Comparison of ENCODE assay signal across 28 cellular contexts in genomic region chr20:1396264-1396663, GRCh38. TPM values are rescaled to one million over a fixed set of nuclear protein-coding genes. Genes with fewer than 3 reads are reported as not detected.
DNase-seq lines count a peak whose midpoint lies in the region; ATAC-seq, FAIRE-seq and TF ChIP-seq lines count a peak whose summit lies in the region.
"Had no signal": no experiment of that assay in that cellular context is flagged by ENCODE, and none has a peak within 500 bp of the region (broad histone marks: within the 10 kb centered on the region; RNA-seq: fewer than 3 reads in every experiment).

No MANE protein-coding gene starts in this region.

- WGBS in mammary epithelial cell (ENCODE audit: low coverage, missing lambda C conversion rate): 95% methylated on average over 1 of the region's 1 CpG
- 41 to 47% methylated on average over 1 of the region's 1 CpG for WGBS in pancreas, 2 donors

- H3K4me1 ChIP-seq in mammary epithelial cell (ENCODE audit: insufficient read depth, low read length) (peaks cover 37% of the 10 kb centered on the region), breast epithelium (peaks cover 0 to 3% of the 10 kb centered on the region in 2 donors), Loucy (ENCODE audit: insufficient read depth, low read length, poor library complexity, severe bottlenecking) (peaks cover 29% of the 10 kb centered on the region), keratinocyte (ENCODE audit: control insufficient read depth, extremely low read depth, insufficient read depth, low read length) (peaks cover 44% of the 10 kb centered on the region), pancreas (peaks cover 0 to 7% (median 0%) of the 10 kb centered on the region in 3 donors)

- no peaks in the 10 kb centered on the region for H3K9me2 ChIP-seq in Loucy (replicated peaks; ENCODE audit: low read depth, low read length)

- H3K27me3 ChIP-seq in mammary epithelial cell (ENCODE audit: insufficient read depth, low read length): no peaks in the 10 kb centered on the region
- H3K27me3 ChIP-seq in breast epithelium: no peaks in the 10 kb centered on the region
- H3K27me3 ChIP-seq in Loucy (ENCODE audit: insufficient read depth, low read length, poor library complexity, severe bottlenecking): no peaks in the 10 kb centered on the region
- no peaks in the 10 kb centered on the region for H3K27me3 ChIP-seq in keratinocyte (ENCODE audit: control insufficient read depth, extremely low read depth, insufficient read depth, low read length)
- peaks cover 0 to 3% (median 0%) of the 10 kb centered on the region in 4 donors for H3K27me3 ChIP-seq in pancreas
- H3K27me3 ChIP-seq: MG63, ovary, upper lobe of right lung had no signal

- H3F3A ChIP-seq in Loucy (ENCODE audit: low read depth): no peaks in the 10 kb centered on the region

- H4K20me1 ChIP-seq in mammary epithelial cell (ENCODE audit: insufficient read depth, low read length) (no peaks in the 10 kb centered on the region), Loucy (ENCODE audit: insufficient read depth, low read length, poor library complexity, severe bottlenecking) (peaks cover 10% of the 10 kb centered on the region), keratinocyte (ENCODE audit: control insufficient read depth, extremely low read depth, insufficient read depth, low read length) (peaks cover 3% of the 10 kb centered on the region)

- in situ Hi-C loops in mammary epithelial cell (cut with MboI; ENCODE audit: low sequenced_read_pairs in 2 of 2): no loop called here

- no peak for FAIRE-seq in keratinocyte (lab: Jason Lieb, UNC)
- FAIRE-seq in pancreas (lab: Jason Lieb, UNC): no peak
- FAIRE-seq: A549, frontal cortex, TTC549 had no signal

- peaks cover under 1% of the 10 kb centered on the region for H3K9me1 ChIP-seq in keratinocyte (ENCODE audit: control insufficient read depth, extremely low read depth, insufficient read depth, low read length)

- H3K27ac ChIP-seq in mammary epithelial cell (ENCODE audit: insufficient read depth, low read depth, low read length): no peak overlapping the region
- peak overlapping the region in 1 of 2 donors; percentile 2 for H3K27ac ChIP-seq in breast epithelium
- no peak overlapping the region for H3K27ac ChIP-seq in keratinocyte (ENCODE audit: control insufficient read depth, insufficient read depth, low read length)
- H3K27ac ChIP-seq in pancreas: no peak overlapping the region
- H3K27ac ChIP-seq: A549, esophagus squamous epithelium, ovary, RWPE1, suprapubic skin had no signal

- H3K4me2 ChIP-seq in mammary epithelial cell (ENCODE audit: insufficient read depth, low read depth, low read length) (no peak overlapping the region), Loucy (ENCODE audit: low read depth, low read length, poor library complexity, severe bottlenecking) (peak overlapping the region; percentile 44), keratinocyte (ENCODE audit: control insufficient read depth, extremely low read depth, insufficient read depth, low read depth, low read length) (peak overlapping the region; percentile 8)
- H3K4me2 ChIP-seq: A549 had no signal

- no TSS peak for BruUV-seq in mammary epithelial cell (replicated peaks; lab: Mats Ljungman, UMichigan)

- H2AFZ ChIP-seq in mammary epithelial cell (ENCODE audit: low read depth, low read length) (peak overlapping the region; percentile 54), Loucy (ENCODE audit: low read length) (no peak overlapping the region), keratinocyte (ENCODE audit: control insufficient read depth, low read length) (peak overlapping the region; percentile 7)

- no peak for ATAC-seq in pancreas
- ATAC-seq: A549; stimulated activated memory B cell treated with anti-CD40 and anti-IgM and Interleukin-4, amounts not matched to agents 10 μg/mL and 1 μg/mL and 100 μg/mL, for 72 hours; upper lobe of right lung had no signal

- dilution Hi-C loops in mammary epithelial cell (cut with HindIII; ENCODE audit: low sequenced_read_pairs) (no loop called here), keratinocyte (cut with MboI; ENCODE audit: extremely low pct_ligation_motif_present, low sequenced_read_pairs) (no loop called here)

- H3K36me3 ChIP-seq in mammary epithelial cell (ENCODE audit: insufficient read depth, low read length) (no peaks in the 10 kb centered on the region), breast epithelium (no peaks in the 10 kb centered on the region), Loucy (ENCODE audit: insufficient read depth, low read length) (no peaks in the 10 kb centered on the region), keratinocyte (ENCODE audit: control insufficient read depth in 2 of 2, extremely low read depth in 1 of 2, insufficient read depth in 2 of 2, low read length in 2 of 2) (peaks cover 0 to under 1% of the 10 kb centered on the region in 2 experiments), pancreas (no peaks in the 10 kb centered on the region)
- H3K36me3 ChIP-seq: esophagus squamous epithelium, MG63, ovary, suprapubic skin, upper lobe of right lung had no signal

- H3K9ac ChIP-seq in mammary epithelial cell (ENCODE audit: insufficient read depth, low read length) (no peak overlapping the region), Loucy (ENCODE audit: low read depth, low read length, poor library complexity, severe bottlenecking) (no peak overlapping the region), keratinocyte (ENCODE audit: control insufficient read depth, extremely low read depth, insufficient read depth, low read length) (no peak overlapping the region)

- TF ChIP-seq CTCF in mammary epithelial cell (conservative IDR thresholded peaks at IDR 0.05 in 1 of 2, IDR thresholded peaks at IDR 0.05 in 1 of 2; ENCODE audit: extremely low read depth in 1 of 2, insufficient read depth in 1 of 2, low read depth in 1 of 2, low read length in 2 of 2) (no peak), breast epithelium (IDR thresholded peaks at IDR 0.05) (no peak), Loucy (conservative IDR thresholded peaks at IDR 0.05; ENCODE audit: low read length) (no peak), keratinocyte (optimal IDR thresholded peaks at IDR 0.05 in 1 of 3, IDR thresholded peaks at IDR 0.05 in 1 of 3, conservative IDR thresholded peaks at IDR 0.05 in 1 of 3; ENCODE audit: extremely low read depth in 1 of 3, insufficient read depth in 2 of 3, low read length in 3 of 3) (no peak), pancreas (IDR thresholded peaks at IDR 0.05) (no peak)

- peak; percentile 25 for DNase-seq in mammary epithelial cell
- DNase-seq in breast epithelium (ENCODE audit: low spot score in 2 of 2): no peak
- DNase-seq in keratinocyte (ENCODE audit: low read depth, low spot score): no peak
- DNase-seq in Ammon's horn (ENCODE audit: low spot score): no peak
- DNase-seq in pancreas: no peak
- no peak for DNase-seq in NCI-H146 treated with DMSO at 0.1 percent for 48 hours (lab: John Stamatoyannopoulos, UW; ENCODE audit: unreplicated experiment)
- no peak for DNase-seq in NCI-H2081 (lab: John Stamatoyannopoulos, UW)
- DNase-seq: activated CD4-positive, alpha-beta T cell treated with anti-CD3 and anti-CD28 coated beads, Interleukin-2, amount 50 U/mL, for 4 hours; activated T-cell treated with anti-CD3 and anti-CD28 coated beads, Interleukin-2, amount 50 U/mL, for 48 hours; AML-193; CD8-positive, alpha-beta memory T cell; DMS 273 treated with DMSO at 0.1 percent for 48 hours; endodermal cell; esophagus squamous epithelium; kidney glomerular epithelial cell; MG63; NCI-H1105 treated with DMSO at 0.1 percent for 48 hours; NCI-H1930; NCI-H510A treated with DMSO at 0.1 percent for 48 hours; ovary; upper lobe of right lung had no signal

- H3K9me3 ChIP-seq in mammary epithelial cell (replicated peaks; ENCODE audit: insufficient read depth, low read length) (no peaks in the 10 kb centered on the region), breast epithelium (no peaks in the 10 kb centered on the region), Loucy (ENCODE audit: insufficient read depth, low read depth, low read length) (no peaks in the 10 kb centered on the region), keratinocyte (ENCODE audit: control insufficient read depth, low read depth, low read length) (no peaks in the 10 kb centered on the region), pancreas (no peaks in the 10 kb centered on the region)
- H3K9me3 ChIP-seq: A549, esophagus squamous epithelium, MG63, ovary, suprapubic skin, upper lobe of right lung had no signal

- no peak for TF ChIP-seq POLR2A in breast epithelium (IDR thresholded peaks at IDR 0.05)

- CTCF ChIA-PET in mammary epithelial cell (lab: Charles Lee; ENCODE audit: low non-redundant PET): no interaction called here

- intact Hi-C loops in mammary epithelial cell (cut with micrococcal nuclease): no loop called here
- intact Hi-C loops in breast epithelium (cut with DNase I; ENCODE audit: low total_unique reads): no loop called here
- intact Hi-C loops in pancreas (cut with DNase I): no loop called here

- H3K79me2 ChIP-seq in mammary epithelial cell (ENCODE audit: insufficient read depth, low read length): peaks cover 17% of the 10 kb centered on the region
- H3K79me2 ChIP-seq in Loucy (ENCODE audit: insufficient read depth, low read length): peaks cover 16% of the 10 kb centered on the region
- H3K79me2 ChIP-seq in keratinocyte (ENCODE audit: control insufficient read depth, insufficient read depth, low read length): peaks cover 16% of the 10 kb centered on the region

- H3K4me3 ChIP-seq in mammary epithelial cell (replicated peaks in 1 of 3; ENCODE audit: insufficient read depth in 1 of 3, low read depth in 2 of 3, low read length in 3 of 3): no peak overlapping the region
- no peak overlapping the region for H3K4me3 ChIP-seq in breast epithelium
- no peak overlapping the region for H3K4me3 ChIP-seq in Loucy (ENCODE audit: low read length, poor library complexity, severe bottlenecking)
- H3K4me3 ChIP-seq in keratinocyte (ENCODE audit: control insufficient read depth in 2 of 3, extremely low read depth in 1 of 3, insufficient read depth in 2 of 3, low read depth in 1 of 3, low read length in 3 of 3): no peak overlapping the region
- no peak overlapping the region for H3K4me3 ChIP-seq in pancreas
- H3K4me3 ChIP-seq: A549, esophagus squamous epithelium, MG63, ovary, suprapubic skin, upper lobe of right lung had no signal

RNA-seq across cellular contexts. Expression of gene FKBP1A, which starts 3.4 kb away (rescaled TPM):
- total RNA-seq in mammary epithelial cell (100 to 1,000 TPM; 139 to 425 TPM), breast epithelium (100 to 1,000 TPM; 115 to 191 (median 128) TPM), pancreas (100 to 1,000 TPM in 1 of 6 donors, 10 to 100 TPM in 5; 40.2 to 104 (median 67.3) TPM)
- polyA plus RNA-seq in mammary epithelial cell (522 TPM), keratinocyte (776 to 1,168 TPM (median 1,010 TPM) in 3 replicates), pancreas (10 to 100 TPM; 62.1 to 86.7 TPM)
- polyA minus RNA-seq in mammary epithelial cell (1,454 TPM), keratinocyte (922 to 1,521 TPM (median 1,297 TPM) in 3 replicates)
- polyA plus RNA-seq in keratinocyte (2011; ENCODE audit: low read depth): 146 TPM
- 1,559 and 1,933 TPM in 2 replicates for polyA plus RNA-seq in keratinocyte (2011; cell fraction: cytosol; rRNA removed)
- 545 and 624 TPM in 2 replicates for polyA plus RNA-seq in keratinocyte (2011; cell fraction: nucleus; rRNA removed)
- polyA plus RNA-seq in keratinocyte (2012; ENCODE audit: low replicate concordance): 338 and 759 TPM in 2 replicates
- 512 TPM for polyA minus RNA-seq in keratinocyte (2011; cell fraction: cytosol; rRNA and poly(A)+ RNA removed)
- polyA minus RNA-seq in keratinocyte (2011; cell fraction: nucleus; rRNA and poly(A)+ RNA removed): 117 and 213 TPM in 2 replicates
